Comparison of ENCODE assay signal across 1 cellular context in the genomic region with DNA sequence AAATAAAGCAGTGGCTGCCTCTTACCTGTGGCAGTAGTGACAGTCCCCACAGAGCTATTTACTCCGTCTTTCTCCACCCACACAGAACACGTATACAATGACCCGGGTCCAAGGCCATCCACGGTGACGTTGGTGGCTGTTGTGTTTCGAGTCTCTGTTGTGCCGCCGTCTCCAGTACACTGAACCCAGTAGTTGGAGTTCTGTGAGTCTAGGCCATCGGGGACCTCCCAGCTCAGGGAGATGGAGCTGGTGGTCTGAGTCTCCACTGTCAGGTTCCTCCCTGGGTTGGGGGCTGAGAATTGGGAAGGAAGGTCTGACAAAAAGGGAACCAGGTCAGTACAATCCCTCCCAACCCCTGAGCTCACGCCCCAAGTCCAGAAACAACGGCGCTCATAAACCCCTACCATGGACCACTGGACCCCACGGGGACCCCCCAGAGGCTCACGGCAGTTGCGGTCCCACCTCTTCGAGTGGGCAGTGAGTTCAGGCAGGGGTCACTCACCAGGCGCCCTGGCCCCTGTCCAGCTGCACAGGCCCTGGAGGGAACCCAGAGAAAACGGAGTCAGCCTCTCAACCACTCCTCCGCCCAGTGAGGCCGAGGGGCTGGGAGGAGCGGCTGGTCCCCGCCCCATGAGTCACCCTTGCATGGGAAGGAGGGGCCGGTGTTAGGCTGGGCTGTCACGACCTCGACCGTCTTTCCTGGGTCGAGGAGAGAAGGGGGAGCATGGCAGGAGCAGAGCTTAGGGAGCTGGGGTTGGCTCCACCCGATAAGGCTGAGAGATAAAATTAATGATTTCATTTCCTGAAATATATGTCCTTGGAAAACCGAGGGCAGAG.
TF ChIP-seq lines count a peak whose summit lies in the region.

No MANE protein-coding gene starts in this region.

TF ChIP-seq in GM23338, 12 proteins besides CTCF, POLR2A, EP300 and RAD21 (continued from another document):
- TF ChIP-seq, protein P1, sequence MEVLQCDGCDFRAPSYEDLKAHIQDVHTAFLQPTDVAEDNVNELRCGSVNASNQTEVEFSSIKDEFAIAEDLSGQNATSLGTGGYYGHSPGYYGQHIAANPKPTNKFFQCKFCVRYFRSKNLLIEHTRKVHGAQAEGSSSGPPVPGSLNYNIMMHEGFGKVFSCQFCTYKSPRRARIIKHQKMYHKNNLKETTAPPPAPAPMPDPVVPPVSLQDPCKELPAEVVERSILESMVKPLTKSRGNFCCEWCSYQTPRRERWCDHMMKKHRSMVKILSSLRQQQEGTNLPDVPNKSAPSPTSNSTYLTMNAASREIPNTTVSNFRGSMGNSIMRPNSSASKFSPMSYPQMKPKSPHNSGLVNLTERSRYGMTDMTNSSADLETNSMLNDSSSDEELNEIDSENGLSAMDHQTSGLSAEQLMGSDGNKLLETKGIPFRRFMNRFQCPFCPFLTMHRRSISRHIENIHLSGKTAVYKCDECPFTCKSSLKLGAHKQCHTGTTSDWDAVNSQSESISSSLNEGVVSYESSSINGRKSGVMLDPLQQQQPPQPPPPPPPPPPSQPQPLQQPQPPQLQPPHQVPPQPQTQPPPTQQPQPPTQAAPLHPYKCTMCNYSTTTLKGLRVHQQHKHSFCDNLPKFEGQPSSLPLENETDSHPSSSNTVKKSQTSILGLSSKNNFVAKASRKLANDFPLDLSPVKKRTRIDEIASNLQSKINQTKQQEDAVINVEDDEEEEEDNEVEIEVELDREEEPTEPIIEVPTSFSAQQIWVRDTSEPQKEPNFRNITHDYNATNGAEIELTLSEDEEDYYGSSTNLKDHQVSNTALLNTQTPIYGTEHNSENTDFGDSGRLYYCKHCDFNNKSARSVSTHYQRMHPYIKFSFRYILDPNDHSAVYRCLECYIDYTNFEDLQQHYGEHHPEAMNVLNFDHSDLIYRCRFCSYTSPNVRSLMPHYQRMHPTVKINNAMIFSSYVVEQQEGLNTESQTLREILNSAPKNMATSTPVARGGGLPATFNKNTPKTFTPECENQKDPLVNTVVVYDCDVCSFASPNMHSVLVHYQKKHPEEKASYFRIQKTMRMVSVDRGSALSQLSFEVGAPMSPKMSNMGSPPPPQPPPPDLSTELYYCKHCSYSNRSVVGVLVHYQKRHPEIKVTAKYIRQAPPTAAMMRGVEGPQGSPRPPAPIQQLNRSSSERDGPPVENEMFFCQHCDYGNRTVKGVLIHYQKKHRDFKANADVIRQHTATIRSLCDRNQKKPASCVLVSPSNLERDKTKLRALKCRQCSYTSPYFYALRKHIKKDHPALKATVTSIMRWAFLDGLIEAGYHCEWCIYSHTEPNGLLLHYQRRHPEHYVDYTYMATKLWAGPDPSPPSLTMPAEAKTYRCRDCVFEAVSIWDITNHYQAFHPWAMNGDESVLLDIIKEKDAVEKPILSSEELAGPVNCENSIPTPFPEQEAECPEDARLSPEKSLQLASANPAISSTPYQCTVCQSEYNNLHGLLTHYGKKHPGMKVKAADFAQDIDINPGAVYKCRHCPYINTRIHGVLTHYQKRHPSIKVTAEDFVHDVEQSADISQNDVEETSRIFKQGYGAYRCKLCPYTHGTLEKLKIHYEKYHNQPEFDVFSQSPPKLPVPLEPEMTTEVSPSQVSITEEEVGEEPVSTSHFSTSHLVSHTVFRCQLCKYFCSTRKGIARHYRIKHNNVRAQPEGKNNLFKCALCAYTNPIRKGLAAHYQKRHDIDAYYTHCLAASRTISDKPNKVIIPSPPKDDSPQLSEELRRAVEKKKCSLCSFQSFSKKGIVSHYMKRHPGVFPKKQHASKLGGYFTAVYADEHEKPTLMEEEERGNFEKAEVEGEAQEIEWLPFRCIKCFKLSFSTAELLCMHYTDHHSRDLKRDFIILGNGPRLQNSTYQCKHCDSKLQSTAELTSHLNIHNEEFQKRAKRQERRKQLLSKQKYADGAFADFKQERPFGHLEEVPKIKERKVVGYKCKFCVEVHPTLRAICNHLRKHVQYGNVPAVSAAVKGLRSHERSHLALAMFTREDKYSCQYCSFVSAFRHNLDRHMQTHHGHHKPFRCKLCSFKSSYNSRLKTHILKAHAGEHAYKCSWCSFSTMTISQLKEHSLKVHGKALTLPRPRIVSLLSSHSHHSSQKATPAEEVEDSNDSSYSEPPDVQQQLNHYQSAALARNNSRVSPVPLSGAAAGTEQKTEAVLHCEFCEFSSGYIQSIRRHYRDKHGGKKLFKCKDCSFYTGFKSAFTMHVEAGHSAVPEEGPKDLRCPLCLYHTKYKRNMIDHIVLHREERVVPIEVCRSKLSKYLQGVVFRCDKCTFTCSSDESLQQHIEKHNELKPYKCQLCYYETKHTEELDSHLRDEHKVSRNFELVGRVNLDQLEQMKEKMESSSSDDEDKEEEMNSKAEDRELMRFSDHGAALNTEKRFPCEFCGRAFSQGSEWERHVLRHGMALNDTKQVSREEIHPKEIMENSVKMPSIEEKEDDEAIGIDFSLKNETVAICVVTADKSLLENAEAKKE (CRISPR knock-in tag; IDR thresholded peaks at IDR 0.05) = no peak
- TF ChIP-seq NANOG (IDR thresholded peaks at IDR 0.05; ENCODE audit: borderline replicate concordance) (no peak), CREB1 (CRISPR knock-in tag; IDR thresholded peaks at IDR 0.05; ENCODE audit: low read depth) (no peak), ZNF114 (CRISPR knock-in tag; IDR thresholded peaks at IDR 0.05) (no peak)
